In genomic region chr5:73887688-73888087, GRCh38 we compare ENCODE assay signal across 25 cellular contexts.
"Had no signal": no experiment of that assay in that cellular context is flagged by ENCODE, and none has a peak within 500 bp of the region (broad histone marks: within the 10 kb centered on the region; RNA-seq: fewer than 3 reads in every experiment).

No MANE protein-coding gene starts in this region.

- H3K27ac ChIP-seq: SJCRH30, SK-N-MC had no signal

- DNase-seq: activated CD4-positive, alpha-beta memory T cell treated with anti-CD3 and anti-CD28 coated beads, Interleukin-2, amount 10 ng/mL, durations not matched to agents 7 days and 5 days; activated CD4-positive, alpha-beta T cell treated with anti-CD3 and anti-CD28 coated beads for 4 hours; activated CD8-positive, alpha-beta memory T cell treated with anti-CD3 and anti-CD28 coated beads for 24 hours; activated CD8-positive, alpha-beta memory T cell treated with anti-CD3 and anti-CD28 coated beads, Interleukin-2, amount 10 ng/mL, durations not matched to agents 7 days and 5 days; activated CD8-positive, alpha-beta memory T cell treated with anti-CD3 and anti-CD28 coated beads, Interleukin-2, amount 50 U/mL, for 48 hours; activated effector memory CD4-positive, alpha-beta T cell treated with Interleukin-2 at 50 U/mL for 16 hours; activated naive CD4-positive, alpha-beta T cell treated with anti-CD3 and anti-CD28 coated beads, Interleukin-2, amount 10 ng/mL, durations not matched to agents 7 days and 5 days; activated naive CD8-positive, alpha-beta T cell treated with anti-CD3 and anti-CD28 coated beads, Interleukin-2, amount 50 U/mL, for 24 hours; activated T-cell treated with anti-CD3 and anti-CD28 coated beads, Interleukin-2, amount 50 U/mL, for 48 hours; amniotic stem cell; aorta; Karpas-422; KBM-7; NCI-H1092; NCI-H1436 treated with DMSO at 0.1 percent for 48 hours; NCI-H1694 treated with DMSO at 0.1 percent for 48 hours; NCI-H2029; NCI-H345; NCI-H524 treated with DMSO at 0.1 percent for 48 hours; SHP77; SJCRH30 had no signal

- H3K36me3 ChIP-seq: SJCRH30 had no signal

- H3K9me3 ChIP-seq: SJCRH30 had no signal

- H3K4me1 ChIP-seq: SJCRH30 had no signal

- H3K27me3 ChIP-seq: SJCRH30 had no signal

- H3K4me3 ChIP-seq: SJCRH30, SK-N-MC had no signal

- ATAC-seq: activated CD4-positive, CD25-positive, alpha-beta regulatory T cell treated with anti-CD3 and anti-CD28 coated beads, Interleukin-2, amount 50 U/mL, for 24 hours; activated CD8-positive, alpha-beta memory T cell treated with anti-CD3 and anti-CD28 coated beads, Interleukin-2, amount 10 ng/mL, durations not matched to agents 7 days and 5 days; activated naive CD8-positive, alpha-beta T cell treated with anti-CD3 and anti-CD28 coated beads, Interleukin-2, amount 50 U/mL, for 24 hours; Panc1; WTC11 had no signal
